Comparison of ENCODE assay signal across 22 cellular contexts in genomic region chr5:179300834-179301233, GRCh38. TPM values are rescaled to one million over a fixed set of nuclear protein-coding genes. Genes with fewer than 3 reads are reported as not detected.
DNase-seq lines count a peak whose midpoint lies in the region; ATAC-seq and TF ChIP-seq lines count a peak whose summit lies in the region.
"Had no signal": no experiment of that assay in that cellular context is flagged by ENCODE, and none has a peak within 500 bp of the region (broad histone marks: within the 10 kb centered on the region; RNA-seq: fewer than 3 reads in every experiment).

No MANE protein-coding gene starts in this region.

- peaks cover 0 to 16% (median 0%) of the 10 kb centered on the region in 3 donors for H3K9me3 ChIP-seq in body of pancreas
- peaks cover 0 to 4% of the 10 kb centered on the region in 2 donors for H3K9me3 ChIP-seq in uterus

- H3K4me1 ChIP-seq in body of pancreas (no peaks in the 10 kb centered on the region), uterus (no peaks in the 10 kb centered on the region)
- H3K4me1 ChIP-seq: neural progenitor cell had no signal

- intact Hi-C loops in body of pancreas (cut with DNase I), result no loop called here
- intact Hi-C loops in cardiac septum (cut with DNase I), result no loop called here
- intact Hi-C loops in uterus (cut with DNase I; ENCODE audit: low total_unique reads), result no loop called here

- H3K27me3 ChIP-seq in body of pancreas (no peaks in the 10 kb centered on the region), uterus (no peaks in the 10 kb centered on the region)
- H3K27me3 ChIP-seq: neural progenitor cell had no signal

- peaks cover 9% of the 10 kb centered on the region for H3K27me3 Mint-ChIP-seq in nephron (ENCODE audit: low read depth)

- peak overlapping the region; percentile 54 to 97 (median 94) for H3K27ac Mint-ChIP-seq in nephron
- H3K27ac Mint-ChIP-seq: activated CD4-positive, alpha-beta memory T cell treated with anti-CD3 and anti-CD28 coated beads, Interleukin-2, amount 10 ng/mL, durations not matched to agents 7 days and 5 days; activated T-cell treated with anti-CD3 and anti-CD28 coated beads, Interleukin-2, amount 50 U/mL, for 24 hours; neural progenitor cell; T-helper 1 cell treated with Interleukin-12 subunit alpha and Interleukin-12 subunit beta and Interleukin-4 antibody, amounts not matched to agents 30 μg/mL and 1 μg/mL, for 36 hours had no signal

- peak overlapping the region in 2 of 3 experiments; percentile 28 to 54 for H3K4me3 Mint-ChIP-seq in nephron
- H3K4me3 Mint-ChIP-seq: activated CD4-positive, alpha-beta memory T cell treated with anti-CD3 and anti-CD28 coated beads, Interleukin-2, amount 10 ng/mL, durations not matched to agents 7 days and 5 days; activated T-cell treated with anti-CD3 and anti-CD28 coated beads, Interleukin-2, amount 50 U/mL, for 24 hours; neural progenitor cell; T-helper 1 cell treated with Interleukin-12 subunit alpha and Interleukin-12 subunit beta and Interleukin-4 antibody, amounts not matched to agents 30 μg/mL and 1 μg/mL, for 36 hours had no signal

- peaks cover 4% of the 10 kb centered on the region for H3K36me3 Mint-ChIP-seq in nephron (ENCODE audit: low read depth)
- H3K36me3 Mint-ChIP-seq: neural progenitor cell had no signal

- H3K4me3 ChIP-seq in body of pancreas (no peak overlapping the region), uterus (no peak overlapping the region)
- H3K4me3 ChIP-seq: neural progenitor cell had no signal

- H3K36me3 ChIP-seq in body of pancreas (replicated peaks in 1 of 2; ENCODE audit: insufficient read depth in 1 of 2, low read depth in 2 of 2), result no peaks in the 10 kb centered on the region
- H3K36me3 ChIP-seq in uterus, result no peaks in the 10 kb centered on the region
- H3K36me3 ChIP-seq: neural progenitor cell, WERI-Rb-1 had no signal

- ATAC-seq in body of pancreas, result peak; percentile 41

- TF ChIP-seq CTCF in body of pancreas (IDR thresholded peaks at IDR 0.05), result no peak
- TF ChIP-seq CTCF in nephron (IDR thresholded peaks at IDR 0.05; ENCODE audit: unreplicated experiment in 3 of 3), result no peak
- no peak for TF ChIP-seq CTCF in uterus (IDR thresholded peaks at IDR 0.05)
- TF ChIP-seq CTCF in GM13977 (IDR thresholded peaks at IDR 0.05; ENCODE audit: extremely low read depth, insufficient read depth, missing control alignments), result no peak

- no peak overlapping the region for H3K27ac ChIP-seq in body of pancreas
- peak overlapping the region; percentile 36 to 49 for H3K27ac ChIP-seq in uterus
- H3K27ac ChIP-seq: KMS-11, neural progenitor cell, WERI-Rb-1 had no signal

- H3K9me3 Mint-ChIP-seq in nephron, result peaks cover 33% of the 10 kb centered on the region

- H3K4me1 Mint-ChIP-seq in nephron, result peaks cover 63% of the 10 kb centered on the region
- H3K4me1 Mint-ChIP-seq: activated CD4-positive, alpha-beta memory T cell treated with anti-CD3 and anti-CD28 coated beads, Interleukin-2, amount 10 ng/mL, durations not matched to agents 7 days and 5 days had no signal

- 52 to 68% methylated on average over 11 of the region's 11 CpGs for WGBS in body of pancreas, 2 donors

- in situ Hi-C loops in GM13977 (cut with MboI; ENCODE audit: low pct_unique_long_range_greater_than_20kb, low sequenced_read_pairs, unreplicated experiment), result no loop called here

- no peak for TF ChIP-seq POLR2A in body of pancreas (IDR thresholded peaks at IDR 0.05)
- TF ChIP-seq POLR2A in uterus (IDR thresholded peaks at IDR 0.05), result no peak

- DNase-seq in body of pancreas, result peak in 3 of 4 donors; percentile 19 to 33 (median 32)
- DNase-seq in cardiac septum (ENCODE audit: low spot score), result peak; percentile 65
- DNase-seq in uterus, result peak; percentile 60 to 72
- DNase-seq in activated gamma-delta T cell treated with Interleukin-2 at 50 U/mL for 16 hours, result no peak
- no peak for DNase-seq in superior temporal gyrus (ENCODE audit: extremely low spot score)
- DNase-seq in GM13977 (ENCODE audit: low spot score), result no peak
- DNase-seq: activated CD4-positive, alpha-beta memory T cell treated with anti-CD3 and anti-CD28 coated beads, Interleukin-2, amount 10 ng/mL, durations not matched to agents 7 days and 5 days; activated naive CD4-positive, alpha-beta T cell treated with anti-CD3 and anti-CD28 coated beads, Interleukin-2, amount 50 U/mL, for 16 hours; activated T-cell treated with anti-CD3 and anti-CD28 coated beads, Interleukin-2, amount 50 U/mL, for 24 hours; AML-193; cortex of kidney; glutamatergic neuron; NCI-H1930; stimulated activated naive CD4-positive, alpha-beta T cell treated with Interleukin-2 at 50 U/mL for 16 hours; WERI-Rb-1 had no signal

RNA-seq across cellular contexts. Expression of gene ADAMTS2, which starts 44.4 kb away (rescaled TPM):
- total RNA-seq in body of pancreas, result 10 to 100 TPM in 1 of 2 donors, 1 to 10 TPM in 1; 9.1 to 19.1 TPM
- total RNA-seq in cardiac septum, result 5.9 TPM
- total RNA-seq in uterus, result 10 to 100 TPM in 3 of 4 donors, 1 to 10 TPM in 1; 4.1 to 97.1 (median 40.3) TPM
- total RNA-seq: activated CD4-positive, alpha-beta memory T cell treated with anti-CD3 and anti-CD28 coated beads, Interleukin-2, amount 10 ng/mL, durations not matched to agents 7 days and 5 days; endothelial cell of umbilical vein; G401; NCI-H460 had no signal

Comparison
In these comparisons a context has a peak if more than half of its experiments do, and no peak if none do; other contexts are left out.
1. DNase-seq: peak in body of pancreas (3 of 4), cardiac septum (single experiment) and uterus (2 of 2); none in activated gamma-delta T cell treated with Interleukin-2 at 50 U/mL for 16 hours (single experiment), superior temporal gyrus (single experiment) and GM13977 (single experiment).
2. H3K27ac ChIP-seq: peak in uterus (2 of 2); none in body of pancreas (0 of 4).